9 cellular contexts compared by ENCODE assay signal in genomic region chr2:72920317-72921087, GRCh38. TPM values are rescaled to one million over a fixed set of nuclear protein-coding genes. Genes with fewer than 3 reads are reported as not detected.
DNase-seq lines count a peak whose midpoint lies in the region; ATAC-seq, FAIRE-seq and TF ChIP-seq lines count a peak whose summit lies in the region.
"Had no signal": no experiment of that assay in that cellular context is flagged by ENCODE, and none has a peak within 500 bp of the region (broad histone marks: within the 10 kb centered on the region; RNA-seq: fewer than 3 reads in every experiment).

No MANE protein-coding gene starts in this region.

- no peak overlapping the region for H2BK5ac ChIP-seq in mesendoderm (ENCODE audit: low read length)

- peak overlapping the region; percentile 29 for H3K56ac ChIP-seq in mesendoderm (ENCODE audit: low read length)

- ATAC-seq in A549 (no peak), GM21423 (IDR thresholded peaks at IDR 0.05; ENCODE audit: unreplicated experiment) (no peak), esophagus mucosa (no peak)

- H4K8ac ChIP-seq in mesendoderm (ENCODE audit: low read depth, low read length): no peak overlapping the region

- H2BK15ac ChIP-seq in mesendoderm (replicated peaks; ENCODE audit: low read depth): no peak overlapping the region

- no peak overlapping the region for H3K4ac ChIP-seq in mesendoderm (ENCODE audit: low read depth, low read length)

- H3K4me2 ChIP-seq in A549 (peak overlapping the region; percentile 58), mesendoderm (ENCODE audit: low read length) (peak overlapping the region; percentile 81)

- DNase-seq in A549 (ENCODE audit: low read depth in 1 of 2, low spot score in 1 of 2): no peak
- DNase-seq in GM20000 (ENCODE audit: low spot score): peak; percentile 56
- no peak for DNase-seq in adipocyte (ENCODE audit: low read depth)
- DNase-seq in mesendoderm: peak; percentile 75
- DNase-seq in activated gamma-delta T cell (lab: John Stamatoyannopoulos, UW): no peak
- no peak for DNase-seq in middle frontal gyrus (ENCODE audit: extremely low spot score, low spot score)

- H3K36me3 ChIP-seq in adipocyte (ENCODE audit: control insufficient read depth, insufficient read depth, low read length, severe bottlenecking) (no peaks in the 10 kb centered on the region), mesendoderm (ENCODE audit: control insufficient read depth, insufficient read depth, low read length) (no peaks in the 10 kb centered on the region)
- H3K36me3 ChIP-seq: SJSA1 had no signal

- no peak for FAIRE-seq in A549 (lab: Jason Lieb, UNC)

- POLR2A ChIA-PET in A549 (lab: Yijun Ruan, JAX): no interaction called here

- no peak overlapping the region for H3K23ac ChIP-seq in mesendoderm (ENCODE audit: low read length)

- no peak for TF ChIP-seq POLR2A in A549 (IDR thresholded peaks at IDR 0.05; ENCODE audit: low read length)

- peak overlapping the region; percentile 9 for H3K18ac ChIP-seq in mesendoderm (ENCODE audit: low read length)

- CTCF ChIA-PET in A549 (lab: Yijun Ruan, JAX): interaction anchor here (0.6 to 13.4 kb wide), 6 partner anchors 13 to 413 kb away, joined by 3 to 211 read pairs (median 3); partner anchors contain the start of gene SPR

- H2AK5ac ChIP-seq in mesendoderm (ENCODE audit: low read length): no peak overlapping the region

- WGBS in A549 (ENCODE audit: missing lambda C conversion rate): 65% methylated on average over 77 of the region's 77 CpGs
- WGBS in mesendoderm (ENCODE audit: extremely low coverage, insufficient coverage, low lambda C conversion rate): no CpG with 5 or more reads among the region's 77 CpGs

- TF ChIP-seq CTCF in A549 (IDR thresholded peaks at IDR 0.05): no peak
- TF ChIP-seq CTCF in GM20000 (IDR thresholded peaks at IDR 0.05; ENCODE audit: extremely low read depth, missing control alignments): no peak

- H3K9me3 ChIP-seq in A549: no peaks in the 10 kb centered on the region
- H3K9me3 ChIP-seq in adipocyte (ENCODE audit: control insufficient read depth, low read length): peaks cover 20% of the 10 kb centered on the region

- peaks cover 87% of the 10 kb centered on the region for H3K27me3 ChIP-seq in adipocyte (replicated peaks; ENCODE audit: control insufficient read depth, insufficient read depth, low read length)
- peaks cover 72% of the 10 kb centered on the region for H3K27me3 ChIP-seq in mesendoderm (ENCODE audit: insufficient read depth, low read length, poor library complexity)

- H3K4me3 ChIP-seq in A549: peak overlapping the region; percentile 15; the same call in 1 of the 3 replicates
- peak overlapping the region; percentile 66 for H3K4me3 ChIP-seq in adipocyte (ENCODE audit: low read length)
- peak overlapping the region; percentile 8 for H3K4me3 ChIP-seq in mesendoderm (ENCODE audit: low read length)
- H3K4me3 ChIP-seq: SJSA1 had no signal

- no peak overlapping the region for H3K9ac ChIP-seq in adipocyte (ENCODE audit: low read length)
- peak overlapping the region; percentile 50 for H3K9ac ChIP-seq in mesendoderm (ENCODE audit: low read length)

- no peak overlapping the region for H2BK120ac ChIP-seq in mesendoderm (ENCODE audit: low read depth, low read length)

- no peak overlapping the region for H4K5ac ChIP-seq in mesendoderm (ENCODE audit: low read length)

- no peak overlapping the region for H3K27ac ChIP-seq in A549
- H3K27ac ChIP-seq in mesendoderm (ENCODE audit: low read depth, low read length): no peak overlapping the region
- H3K27ac ChIP-seq: SJSA1 had no signal

- H3K79me1 ChIP-seq in mesendoderm (ENCODE audit: low read length): no peaks in the 10 kb centered on the region

- H3K4me1 ChIP-seq in A549: peaks cover 34% of the 10 kb centered on the region
- peaks cover 10% of the 10 kb centered on the region for H3K4me1 ChIP-seq in adipocyte (ENCODE audit: control insufficient read depth, insufficient read depth, low read length)
- peaks cover under 1% of the 10 kb centered on the region for H3K4me1 ChIP-seq in mesendoderm (ENCODE audit: control insufficient read depth, low read depth, low read length)

- no peak for TF ChIP-seq EP300 in A549 (IDR thresholded peaks at IDR 0.05)

- H3K79me2 ChIP-seq in mesendoderm (ENCODE audit: control insufficient read depth, insufficient read depth, low read length): no peaks in the 10 kb centered on the region

- no peak for TF ChIP-seq RAD21 in A549 (conservative IDR thresholded peaks at IDR 0.05 in 1 of 2, IDR thresholded peaks at IDR 0.05 in 1 of 2)

TF ChIP-seq in A549, 52 proteins besides CTCF, POLR2A, EP300 and RAD21:
- TF ChIP-seq POLR2AphosphoS2 (conservative IDR thresholded peaks at IDR 0.05; ENCODE audit: low read length) (no peak), ELK1 (IDR thresholded peaks at IDR 0.05; ENCODE audit: low read depth, low read length) (no peak), CBX8 (IDR thresholded peaks at IDR 0.05) (peak; percentile 85; the same call in 1 of the 2 replicates), FOSL2 (IDR thresholded peaks at IDR 0.05) (no peak), FOSL2 (CRISPR knock-in tag; IDR thresholded peaks at IDR 0.05) (no peak), RNF2 (IDR thresholded peaks at IDR 0.05; ENCODE audit: borderline replicate concordance, low read depth) (peak; percentile 89), CBX2 (IDR thresholded peaks at IDR 0.05; ENCODE audit: borderline replicate concordance, low read depth) (no peak), CEBPB (IDR thresholded peaks at IDR 0.05) (no peak)

RNA-seq across cellular contexts. Expression of gene EMX1, which starts 3.2 kb away (rescaled TPM):
- polyA plus RNA-seq in A549 (2011; rRNA removed) (not detected in 2 replicates), A549 (2017; fragmentation: RNase III; extraction: RNeasy Plus Mini Kit Qiagen cat#74134 plus additional on column Dnase treatment) (0.05 TPM in 1 of 3 replicates, not detected in the others)
- polyA plus RNA-seq in A549 (2012; cell fraction: cytosol; rRNA removed): 0.04 and 0.08 TPM in 2 replicates
- polyA plus RNA-seq in A549 (2012; cell fraction: nucleus; rRNA removed): 0.04 TPM in 2 replicates
- polyA minus RNA-seq in A549 (2011; rRNA and poly(A)+ RNA removed): not detected in 2 replicates
- 0.15 TPM for polyA plus RNA-seq in mesendoderm (2013, experiment 1 of 2)
- polyA plus RNA-seq in mesendoderm (2013, experiment 2 of 2): 0.35 TPM
- total RNA-seq in esophagus mucosa: not detected
- total RNA-seq: SJSA1 had no signal

RNA-seq across cellular contexts. Expression of gene SPR, which starts 33.3 kb away (rescaled TPM):
- polyA plus RNA-seq in A549 (2011; rRNA removed) (88.5 and 99.3 TPM in 2 replicates), A549 (2017; fragmentation: RNase III; extraction: RNeasy Plus Mini Kit Qiagen cat#74134 plus additional on column Dnase treatment) (118 to 141 TPM (median 138 TPM) in 3 replicates)
- 128 and 139 TPM in 2 replicates for polyA plus RNA-seq in A549 (2012; cell fraction: cytosol; rRNA removed)
- 81.5 and 86.8 TPM in 2 replicates for polyA plus RNA-seq in A549 (2012; cell fraction: nucleus; rRNA removed)
- 50.9 and 53.4 TPM in 2 replicates for polyA minus RNA-seq in A549 (2011; rRNA and poly(A)+ RNA removed)
- polyA plus RNA-seq in mesendoderm (2013, experiment 1 of 2): 2.6 TPM
- polyA plus RNA-seq in mesendoderm (2013, experiment 2 of 2): 2.6 TPM
- 16.1 TPM for total RNA-seq in esophagus mucosa

Comparison
In these comparisons a context has a peak if more than half of its experiments do, and no peak if none do; other contexts are left out.
1. DNase-seq: peak in GM20000 (single experiment) and mesendoderm (single experiment); none in A549 (0 of 2), adipocyte (single experiment), activated gamma-delta T cell (single experiment) and middle frontal gyrus (single experiment).
2. H3K4me3 ChIP-seq: peak in every context shown above with its lines; median percentile 66 in adipocyte; 15 in A549; 8 in mesendoderm.